In genomic region chr6:112951829-112952228, GRCh38 we compare ENCODE assay signal across 22 cellular contexts.
DNase-seq lines count a peak whose midpoint lies in the region; ATAC-seq and TF ChIP-seq lines count a peak whose summit lies in the region.
"Had no signal": no experiment of that assay in that cellular context is flagged by ENCODE, and none has a peak within 500 bp of the region (broad histone marks: within the 10 kb centered on the region; RNA-seq: fewer than 3 reads in every experiment).

No MANE protein-coding gene starts in this region.

- H3K79me2 ChIP-seq in mammary epithelial cell (ENCODE audit: insufficient read depth, low read length): no peaks in the 10 kb centered on the region

- H3K4me3 ChIP-seq in mammary epithelial cell (replicated peaks in 1 of 3; ENCODE audit: insufficient read depth in 1 of 3, low read depth in 2 of 3, low read length in 3 of 3): no peak overlapping the region
- no peak overlapping the region for H3K4me3 ChIP-seq in cardiac fibroblast (replicated peaks in 1 of 2; ENCODE audit: low read depth in 2 of 2, low read length in 2 of 2)
- H3K4me3 ChIP-seq: psoas muscle had no signal

- intact Hi-C loops in MCF 10A (cut with micrococcal nuclease): no loop called here
- intact Hi-C loops in mammary epithelial cell (cut with micrococcal nuclease): no loop called here

- no peaks in the 10 kb centered on the region for H3K36me3 ChIP-seq in mammary epithelial cell (ENCODE audit: insufficient read depth, low read length)

- H3K36me3 Mint-ChIP-seq in MCF 10A (ENCODE audit: insufficient read depth, unreplicated experiment): no peaks in the 10 kb centered on the region
- H3K36me3 Mint-ChIP-seq in activated T-cell treated with anti-CD3 and anti-CD28 coated beads, Interleukin-2, amount 50 U/mL, for 24 hours (ENCODE audit: low read depth): no peaks in the 10 kb centered on the region
- H3K36me3 Mint-ChIP-seq: IgD-negative memory B cell; memory B cell; stimulated activated memory B cell treated with anti-CD40 and anti-IgM and Interleukin-4, amounts not matched to agents 10 μg/mL and 1 μg/mL and 100 μg/mL, for 72 hours had no signal

- no peaks in the 10 kb centered on the region for H3K27me3 ChIP-seq in mammary epithelial cell (ENCODE audit: insufficient read depth, low read length)

- H3K4me3 Mint-ChIP-seq in MCF 10A (ENCODE audit: unreplicated experiment): no peak overlapping the region
- no peak overlapping the region for H3K4me3 Mint-ChIP-seq in activated T-cell treated with anti-CD3 and anti-CD28 coated beads, Interleukin-2, amount 50 U/mL, for 24 hours
- H3K4me3 Mint-ChIP-seq in stimulated activated naive CD8-positive, alpha-beta T cell treated with anti-CD3 and anti-CD28 coated beads, Interleukin-15, amount 100 ng/mL, for 72 hours: no peak overlapping the region
- H3K4me3 Mint-ChIP-seq: IgD-negative memory B cell; memory B cell; stimulated activated memory B cell treated with anti-CD40 and anti-IgM and Interleukin-4, amounts not matched to agents 10 μg/mL and 1 μg/mL and 100 μg/mL, for 72 hours; type B pancreatic cell had no signal

- WGBS in mammary epithelial cell (ENCODE audit: low coverage, missing lambda C conversion rate): 69% methylated on average over 1 of the region's 1 CpG

- H3K4me2 ChIP-seq in mammary epithelial cell (ENCODE audit: insufficient read depth, low read depth, low read length): no peak overlapping the region

- H3K9me3 Mint-ChIP-seq in MCF 10A (ENCODE audit: unreplicated experiment): no peaks in the 10 kb centered on the region
- peaks cover 6% of the 10 kb centered on the region for H3K9me3 Mint-ChIP-seq in activated T-cell treated with anti-CD3 and anti-CD28 coated beads, Interleukin-2, amount 50 U/mL, for 24 hours
- H3K9me3 Mint-ChIP-seq in stimulated activated naive CD8-positive, alpha-beta T cell treated with anti-CD3 and anti-CD28 coated beads, Interleukin-15, amount 100 ng/mL, for 72 hours: no peaks in the 10 kb centered on the region
- H3K9me3 Mint-ChIP-seq: activated T-helper 2 cell treated with anti-CD3 and anti-CD28 coated beads, Interferon-gamma antibody, Interleukin-2, Interleukin-4, amounts not matched to agents 10 μg/mL and 5 μg/mL and 100 μg/mL, durations not matched to agents 14 hours and 24 hours and 36 hours; memory B cell; stimulated activated memory B cell treated with anti-CD40 and anti-IgM and Interleukin-4, amounts not matched to agents 10 μg/mL and 1 μg/mL and 100 μg/mL, for 72 hours; type B pancreatic cell had no signal

- TF ChIP-seq CTCF in MCF 10A (IDR thresholded peaks at IDR 0.05; ENCODE audit: unreplicated experiment): no peak
- TF ChIP-seq CTCF in mammary epithelial cell (conservative IDR thresholded peaks at IDR 0.05 in 1 of 2, IDR thresholded peaks at IDR 0.05 in 1 of 2; ENCODE audit: extremely low read depth in 1 of 2, insufficient read depth in 1 of 2, low read depth in 1 of 2, low read length in 2 of 2): no peak
- no peak for TF ChIP-seq CTCF in cardiac fibroblast (IDR thresholded peaks at IDR 0.05; ENCODE audit: low read depth, low read length)

- CTCF ChIA-PET in MCF 10A (lab: Yijun Ruan, JAX): interaction anchor here (0.6 kb wide), 1 partner anchor 442 kb away, joined by 3 read pairs; no protein-coding TSS in a partner anchor
- CTCF ChIA-PET in mammary epithelial cell (lab: Charles Lee; ENCODE audit: low non-redundant PET): no interaction called here

- POLR2A ChIA-PET in MCF 10A (lab: Yijun Ruan, JAX): no interaction called here

- H3K9me3 ChIP-seq in mammary epithelial cell (replicated peaks; ENCODE audit: insufficient read depth, low read length): no peaks in the 10 kb centered on the region
- H3K9me3 ChIP-seq: psoas muscle had no signal

- H3K9ac ChIP-seq in mammary epithelial cell (ENCODE audit: insufficient read depth, low read length): no peak overlapping the region

- peak; percentile 27 for DNase-seq in MCF 10A (ENCODE audit: unreplicated experiment)
- no peak for DNase-seq in mammary epithelial cell
- DNase-seq in NCI-H345 treated with DMSO at 0.1 percent for 48 hours (lab: John Stamatoyannopoulos, UW; ENCODE audit: unreplicated experiment): peak; percentile 18
- peak; percentile 40 to 70 for DNase-seq in cardiac fibroblast (ENCODE audit: low read depth in 2 of 2)
- no peak for DNase-seq in activated T-cell treated with anti-CD3 and anti-CD28 coated beads, Interleukin-2, amount 50 U/mL, for 24 hours
- DNase-seq in stimulated activated naive CD8-positive, alpha-beta T cell treated with anti-CD3 and anti-CD28 coated beads, Interleukin-15, amount 100 ng/mL, for 72 hours: no peak
- no peak for DNase-seq in DMS114 treated with DMSO at 0.1 percent for 48 hours (lab: John Stamatoyannopoulos, UW; ENCODE audit: unreplicated experiment)
- DNase-seq: amniotic stem cell; EL; islet precursor cell; NCI-H1694; psoas muscle; SHP77 treated with DMSO at 0.1 percent for 48 hours; stimulated activated CD4-positive, alpha-beta T cell treated with anti-CD3 and anti-CD28 coated beads, Interleukin-12 subunit alpha, Interleukin-12 subunit beta, amount 100 ng/mL, for 4 hours; T-helper 2 cell had no signal

- no peak overlapping the region for H3K27ac ChIP-seq in mammary epithelial cell (ENCODE audit: insufficient read depth, low read depth, low read length)
- H3K27ac ChIP-seq: HL-60, psoas muscle had no signal

- no peak overlapping the region for H2AFZ ChIP-seq in mammary epithelial cell (ENCODE audit: low read depth, low read length)

- H3K27me3 Mint-ChIP-seq in MCF 10A (ENCODE audit: insufficient read depth, unreplicated experiment): no peaks in the 10 kb centered on the region
- no peaks in the 10 kb centered on the region for H3K27me3 Mint-ChIP-seq in activated T-cell treated with anti-CD3 and anti-CD28 coated beads, Interleukin-2, amount 50 U/mL, for 24 hours
- no peaks in the 10 kb centered on the region for H3K27me3 Mint-ChIP-seq in stimulated activated naive CD8-positive, alpha-beta T cell treated with anti-CD3 and anti-CD28 coated beads, Interleukin-15, amount 100 ng/mL, for 72 hours
- H3K27me3 Mint-ChIP-seq: IgD-negative memory B cell; stimulated activated memory B cell treated with anti-CD40 and anti-IgM and Interleukin-4, amounts not matched to agents 10 μg/mL and 1 μg/mL and 100 μg/mL, for 72 hours; type B pancreatic cell had no signal

- peaks cover 5% of the 10 kb centered on the region for H3K4me1 Mint-ChIP-seq in MCF 10A (ENCODE audit: insufficient read depth, unreplicated experiment)
- H3K4me1 Mint-ChIP-seq in activated T-cell treated with anti-CD3 and anti-CD28 coated beads, Interleukin-2, amount 50 U/mL, for 24 hours (ENCODE audit: low read depth): no peaks in the 10 kb centered on the region
- no peaks in the 10 kb centered on the region for H3K4me1 Mint-ChIP-seq in stimulated activated naive CD8-positive, alpha-beta T cell treated with anti-CD3 and anti-CD28 coated beads, Interleukin-15, amount 100 ng/mL, for 72 hours
- H3K4me1 Mint-ChIP-seq: IgD-negative memory B cell; memory B cell; stimulated activated memory B cell treated with anti-CD40 and anti-IgM and Interleukin-4, amounts not matched to agents 10 μg/mL and 1 μg/mL and 100 μg/mL, for 72 hours had no signal

- H4K20me1 ChIP-seq in mammary epithelial cell (ENCODE audit: insufficient read depth, low read length): no peaks in the 10 kb centered on the region

- no TSS peak for BruUV-seq in MCF 10A (replicated peaks; lab: Mats Ljungman, UMichigan)
- BruUV-seq in mammary epithelial cell (replicated peaks; lab: Mats Ljungman, UMichigan): no TSS peak

- no peaks in the 10 kb centered on the region for H3K4me1 ChIP-seq in mammary epithelial cell (ENCODE audit: insufficient read depth, low read length)
- H3K4me1 ChIP-seq: psoas muscle had no signal

- in situ Hi-C loops in mammary epithelial cell (cut with MboI; ENCODE audit: low sequenced_read_pairs in 2 of 2): no loop called here

- dilution Hi-C loops in mammary epithelial cell (cut with HindIII; ENCODE audit: low sequenced_read_pairs): no loop called here

- no peak overlapping the region for H3K27ac Mint-ChIP-seq in MCF 10A (ENCODE audit: low read depth, unreplicated experiment)
- H3K27ac Mint-ChIP-seq in activated T-cell treated with anti-CD3 and anti-CD28 coated beads, Interleukin-2, amount 50 U/mL, for 24 hours: no peak overlapping the region
- H3K27ac Mint-ChIP-seq in stimulated activated naive CD8-positive, alpha-beta T cell treated with anti-CD3 and anti-CD28 coated beads, Interleukin-15, amount 100 ng/mL, for 72 hours: no peak overlapping the region
- H3K27ac Mint-ChIP-seq: activated T-helper 2 cell treated with anti-CD3 and anti-CD28 coated beads, Interferon-gamma antibody, Interleukin-2, Interleukin-4, amounts not matched to agents 10 μg/mL and 5 μg/mL and 100 μg/mL, durations not matched to agents 14 hours and 24 hours and 36 hours; IgD-negative memory B cell; memory B cell; stimulated activated memory B cell treated with anti-CD40 and anti-IgM and Interleukin-4, amounts not matched to agents 10 μg/mL and 1 μg/mL and 100 μg/mL, for 72 hours; type B pancreatic cell had no signal

- ATAC-seq in stimulated activated naive CD8-positive, alpha-beta T cell treated with anti-CD3 and anti-CD28 coated beads, Interleukin-15, amount 100 ng/mL, for 72 hours: no peak
- ATAC-seq in GM21619 (IDR thresholded peaks at IDR 0.05; ENCODE audit: unreplicated experiment): no peak
- ATAC-seq: psoas muscle; stimulated activated memory B cell treated with anti-CD40 and anti-IgM and Interleukin-4, amounts not matched to agents 10 μg/mL and 1 μg/mL and 100 μg/mL, for 72 hours had no signal

Comparison
In these comparisons a context has a peak if more than half of its experiments do, and no peak if none do; other contexts are left out.
1. DNase-seq: peak in MCF 10A (single experiment), NCI-H345 treated with DMSO at 0.1 percent for 48 hours (single experiment) and cardiac fibroblast (2 of 2); none in mammary epithelial cell (single experiment), activated T-cell treated with anti-CD3 and anti-CD28 coated beads, Interleukin-2, amount 50 U/mL, for 24 hours (single experiment), stimulated activated naive CD8-positive, alpha-beta T cell treated with anti-CD3 and anti-CD28 coated beads, Interleukin-15, amount 100 ng/mL, for 72 hours (0 of 2) and DMS114 treated with DMSO at 0.1 percent for 48 hours (single experiment).